1 cellular context compared by ENCODE assay signal in genomic region chr22:21001601-21002325, GRCh38.
TF ChIP-seq lines count a peak whose summit lies in the region.

A gene with protein sequence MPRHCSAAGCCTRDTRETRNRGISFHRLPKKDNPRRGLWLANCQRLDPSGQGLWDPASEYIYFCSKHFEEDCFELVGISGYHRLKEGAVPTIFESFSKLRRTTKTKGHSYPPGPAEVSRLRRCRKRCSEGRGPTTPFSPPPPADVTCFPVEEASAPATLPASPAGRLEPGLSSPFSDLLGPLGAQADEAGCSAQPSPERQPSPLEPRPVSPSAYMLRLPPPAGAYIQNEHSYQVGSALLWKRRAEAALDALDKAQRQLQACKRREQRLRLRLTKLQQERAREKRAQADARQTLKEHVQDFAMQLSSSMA (minus strand): TSS chr22:21002118. CDS start chr22:21001911, 207 bp downstream.

TF ChIP-seq in HepG2, 621 proteins besides CTCF, POLR2A, EP300 and RAD21 (continued from another document and continues in another):
- TF ChIP-seq ZNF710 (CRISPR knock-in tag; IDR thresholded peaks at IDR 0.05; ENCODE audit: borderline replicate concordance) (peak; percentile 89; the same call in 1 of the 2 replicates), PAWR (CRISPR knock-in tag; IDR thresholded peaks at IDR 0.05; ENCODE audit: borderline replicate concordance) (no peak), ELF1 (CRISPR knock-in tag; IDR thresholded peaks at IDR 0.05) (peak; percentile 68), THAP8 (CRISPR knock-in tag; IDR thresholded peaks at IDR 0.05; ENCODE audit: borderline replicate concordance) (peak; percentile 81; the same call in 1 of the 2 replicates), KMT2A (CRISPR knock-in tag; IDR thresholded peaks at IDR 0.05) (peak; percentile 68), ARNTL (CRISPR knock-in tag; IDR thresholded peaks at IDR 0.05) (no peak), MAFK (conservative IDR thresholded peaks at IDR 0.05 in 1 of 2, IDR thresholded peaks at IDR 0.05 in 1 of 2; ENCODE audit: low read length in 2 of 2) (no peak), BCL6 (CRISPR knock-in tag; IDR thresholded peaks at IDR 0.05) (peak; percentile 46; the same call in 1 of the 2 replicates), ZNF275 (CRISPR knock-in tag; IDR thresholded peaks at IDR 0.05; ENCODE audit: borderline replicate concordance) (no peak; the same call in 1 of the 2 replicates), GLI4 (CRISPR knock-in tag; IDR thresholded peaks at IDR 0.05; ENCODE audit: borderline replicate concordance) (peak; percentile 64; the same call in 1 of the 2 replicates), MED8 (CRISPR knock-in tag; IDR thresholded peaks at IDR 0.05; ENCODE audit: insufficient replicate concordance) (peak; percentile 79), MIER2 (CRISPR knock-in tag; IDR thresholded peaks at IDR 0.05) (peak; percentile 5; the same call in 1 of the 2 replicates), ATF7-NPFF (CRISPR knock-in tag; IDR thresholded peaks at IDR 0.05; ENCODE audit: low read depth) (peak; percentile 57; the same call in 1 of the 2 replicates), ZMAT3 (CRISPR knock-in tag; conservative IDR thresholded peaks at IDR 0.05) (peak; percentile 71; the same call in 1 of the 2 replicates), ZFP1 (CRISPR knock-in tag; IDR thresholded peaks at IDR 0.05) (peak; percentile 60; the same call in 1 of the 2 replicates), ZNF430 (CRISPR knock-in tag; IDR thresholded peaks at IDR 0.05) (peak; percentile 69), ARID4A (CRISPR knock-in tag; IDR thresholded peaks at IDR 0.05; ENCODE audit: borderline replicate concordance) (peak; percentile 90), RXRB (CRISPR knock-in tag; IDR thresholded peaks at IDR 0.05; ENCODE audit: borderline replicate concordance) (peak; percentile 31), HOXA5 (CRISPR knock-in tag; IDR thresholded peaks at IDR 0.05) (peak; percentile 68; the same call in 1 of the 2 replicates), YEATS2 (CRISPR knock-in tag; IDR thresholded peaks at IDR 0.05; ENCODE audit: borderline replicate concordance) (peak; percentile 92), BORCS8-MEF2B (CRISPR knock-in tag; IDR thresholded peaks at IDR 0.05) (peak; percentile 69; the same call in 1 of the 2 replicates), ZNF160 (CRISPR knock-in tag; IDR thresholded peaks at IDR 0.05) (0 out of 2 replicates have a peak, but pooled peaks have one; percentile 23), IRX3 (CRISPR knock-in tag; IDR thresholded peaks at IDR 0.05; ENCODE audit: borderline replicate concordance, low read depth) (peak; percentile 65; the same call in 1 of the 2 replicates), HMGXB3 (CRISPR knock-in tag; IDR thresholded peaks at IDR 0.05; ENCODE audit: borderline replicate concordance) (peak; percentile 46; the same call in 1 of the 2 replicates), ZNF761 (CRISPR knock-in tag; conservative IDR thresholded peaks at IDR 0.05) (peak; percentile 89), ZNF446 (CRISPR knock-in tag; IDR thresholded peaks at IDR 0.05) (no peak), SNAPC2 (CRISPR knock-in tag; IDR thresholded peaks at IDR 0.05) (no peak; the same call in 1 of the 2 replicates), TAF1 (CRISPR knock-in tag; IDR thresholded peaks at IDR 0.05) (peak; percentile 93; the same call in 1 of the 2 replicates), TBX2 (CRISPR knock-in tag; IDR thresholded peaks at IDR 0.05; ENCODE audit: borderline replicate concordance) (peak; percentile 55; the same call in 1 of the 2 replicates), MZF1 (CRISPR knock-in tag; IDR thresholded peaks at IDR 0.05; ENCODE audit: borderline replicate concordance) (peak; percentile 96; the same call in 1 of the 2 replicates)
- TF ChIP-seq, protein P1, sequence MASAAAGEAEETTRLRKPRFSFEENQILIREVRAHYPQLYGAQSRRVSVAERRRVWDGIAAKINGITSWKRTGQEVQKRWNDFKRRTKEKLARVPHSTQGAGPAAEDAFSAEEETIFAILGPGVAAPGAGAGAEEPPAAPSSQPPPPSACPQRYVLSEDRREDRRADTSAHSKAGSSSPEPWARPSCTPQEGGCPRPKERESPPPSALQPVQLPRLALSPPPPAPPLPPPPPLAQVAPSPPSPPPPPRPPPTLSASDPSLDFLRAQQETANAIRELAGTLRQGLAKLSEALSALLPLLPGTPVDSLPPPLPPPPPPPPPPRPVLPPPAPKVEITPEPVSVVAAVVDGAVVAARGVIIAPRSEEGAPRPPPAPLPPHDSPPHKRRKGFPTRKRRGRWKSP (CRISPR knock-in tag; IDR thresholded peaks at IDR 0.05), result peak; percentile 63; the same call in 1 of the 2 replicates
- TF ChIP-seq, protein P2, sequence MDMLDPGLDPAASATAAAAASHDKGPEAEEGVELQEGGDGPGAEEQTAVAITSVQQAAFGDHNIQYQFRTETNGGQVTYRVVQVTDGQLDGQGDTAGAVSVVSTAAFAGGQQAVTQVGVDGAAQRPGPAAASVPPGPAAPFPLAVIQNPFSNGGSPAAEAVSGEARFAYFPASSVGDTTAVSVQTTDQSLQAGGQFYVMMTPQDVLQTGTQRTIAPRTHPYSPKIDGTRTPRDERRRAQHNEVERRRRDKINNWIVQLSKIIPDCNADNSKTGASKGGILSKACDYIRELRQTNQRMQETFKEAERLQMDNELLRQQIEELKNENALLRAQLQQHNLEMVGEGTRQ (IDR thresholded peaks at IDR 0.05; ENCODE audit: low read depth, low read length), result peak; percentile 47; the same call in 1 of the 2 replicates
- TF ChIP-seq, protein P2 (CRISPR knock-in tag; IDR thresholded peaks at IDR 0.05; ENCODE audit: borderline replicate concordance), result peak; percentile 49
- TF ChIP-seq, protein P3, sequence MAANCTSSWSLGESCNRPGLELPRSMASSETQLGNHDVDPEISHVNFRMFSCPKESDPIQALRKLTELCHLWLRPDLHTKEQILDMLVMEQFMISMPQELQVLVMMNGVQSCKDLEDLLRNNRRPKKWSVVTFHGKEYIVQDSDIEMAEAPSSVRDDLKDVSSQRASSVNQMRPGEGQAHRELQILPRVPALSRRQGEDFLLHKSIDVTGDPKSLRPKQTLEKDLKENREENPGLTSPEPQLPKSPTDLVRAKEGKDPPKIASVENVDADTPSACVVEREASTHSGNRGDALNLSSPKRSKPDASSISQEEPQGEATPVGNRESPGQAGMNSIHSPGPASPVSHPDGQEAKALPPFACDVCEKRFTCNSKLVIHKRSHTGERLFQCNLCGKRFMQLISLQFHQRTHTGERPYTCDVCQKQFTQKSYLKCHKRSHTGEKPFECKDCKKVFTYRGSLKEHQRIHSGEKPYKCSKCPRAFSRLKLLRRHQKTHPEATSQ (CRISPR knock-in tag; IDR thresholded peaks at IDR 0.05; ENCODE audit: borderline replicate concordance), result no peak
- TF ChIP-seq, protein P4, sequence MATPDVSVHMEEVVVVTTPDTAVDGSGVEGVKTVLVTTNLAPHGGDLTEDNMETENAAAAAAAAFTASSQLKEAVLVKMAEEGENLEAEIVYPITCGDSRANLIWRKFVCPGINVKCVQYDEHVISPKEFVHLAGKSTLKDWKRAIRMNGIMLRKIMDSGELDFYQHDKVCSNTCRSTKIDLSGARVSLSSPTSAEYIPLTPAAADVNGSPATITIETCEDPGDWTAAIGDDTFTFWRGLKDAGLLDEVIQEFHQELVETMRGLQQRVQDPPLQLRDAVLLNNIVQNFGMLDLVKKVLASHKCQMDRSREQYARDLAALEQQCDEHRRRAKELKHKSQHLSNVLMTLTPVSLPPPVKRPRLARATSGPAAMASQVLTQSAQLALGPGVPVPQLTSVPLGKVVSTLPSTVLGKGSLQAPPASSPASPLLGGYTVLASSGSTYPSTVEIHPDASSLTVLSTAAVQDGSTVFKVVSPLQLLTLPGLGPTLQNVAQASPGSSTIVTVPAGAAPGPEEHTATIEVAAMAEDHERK (CRISPR knock-in tag; IDR thresholded peaks at IDR 0.05; ENCODE audit: low read depth), result peak; percentile 59; the same call in 1 of the 2 replicates
